Comparison of ENCODE assay signal across 15 cellular contexts in genomic region chr20:63884506-63885263, GRCh38. TPM values are rescaled to one million over a fixed set of nuclear protein-coding genes. Genes with fewer than 3 reads are reported as not detected.
DNase-seq lines count a peak whose midpoint lies in the region; ATAC-seq and TF ChIP-seq lines count a peak whose summit lies in the region.
"Had no signal": no experiment of that assay in that cellular context is flagged by ENCODE, and none has a peak within 500 bp of the region (broad histone marks: within the 10 kb centered on the region; RNA-seq: fewer than 3 reads in every experiment).

No MANE protein-coding gene starts in this region.

- peaks cover 1% of the 10 kb centered on the region for H3K27me3 Mint-ChIP-seq in activated T-helper 1 cell treated with anti-CD3 and anti-CD28 coated beads, Interleukin-12 subunit alpha, Interleukin-12 subunit beta, Interleukin-2, Interleukin-4 antibody, amounts not matched to agents 30 ng/mL and 10 ng/mL and 1 ng/mL, durations not matched to agents 14 hours and 24 hours and 36 hours (ENCODE audit: insufficient read depth)
- H3K27me3 Mint-ChIP-seq: activated CD4-positive, alpha-beta memory T cell treated with anti-CD3 and anti-CD28 coated beads for 36 hours had no signal

- no peak overlapping the region for H3K4me3 Mint-ChIP-seq in activated T-helper 1 cell treated with anti-CD3 and anti-CD28 coated beads, Interleukin-12 subunit alpha, Interleukin-12 subunit beta, Interleukin-2, Interleukin-4 antibody, amounts not matched to agents 30 ng/mL and 10 ng/mL and 1 ng/mL, durations not matched to agents 14 hours and 24 hours and 36 hours
- H3K4me3 Mint-ChIP-seq: activated CD4-positive, alpha-beta memory T cell treated with anti-CD3 and anti-CD28 coated beads for 36 hours had no signal

- DNase-seq in BE2C = peak; percentile 34
- DNase-seq in RWPE1 (ENCODE audit: low spot score) = no peak
- DNase-seq in left lobe of liver (ENCODE audit: low spot score) = peak; percentile 91
- DNase-seq in activated T-helper 1 cell treated with anti-CD3 and anti-CD28 coated beads, Interleukin-12 subunit alpha, Interleukin-12 subunit beta, Interleukin-2, Interleukin-4 antibody, amounts not matched to agents 30 ng/mL and 10 ng/mL and 1 ng/mL, durations not matched to agents 14 hours and 24 hours and 36 hours (ENCODE audit: low spot score) = no peak
- DNase-seq in cerebellum (ENCODE audit: low spot score) = no peak
- DNase-seq in brain microvascular endothelial cell = no peak
- DNase-seq: activated CD4-positive, alpha-beta memory T cell treated with anti-CD3 and anti-CD28 coated beads for 36 hours; activated naive CD4-positive, alpha-beta T cell treated with Interleukin-2 at 50 U/mL for 16 hours; cerebellar nuclear complex; DMS 273 treated with DMSO at 0.1 percent for 48 hours; NCI-H2081; NCI-H774; SHP77 had no signal

- no peaks in the 10 kb centered on the region for H3K4me1 Mint-ChIP-seq in activated T-helper 1 cell treated with anti-CD3 and anti-CD28 coated beads, Interleukin-12 subunit alpha, Interleukin-12 subunit beta, Interleukin-2, Interleukin-4 antibody, amounts not matched to agents 30 ng/mL and 10 ng/mL and 1 ng/mL, durations not matched to agents 14 hours and 24 hours and 36 hours (ENCODE audit: low read depth)

- TF ChIP-seq CTCF in BE2C (IDR thresholded peaks at IDR 0.05; ENCODE audit: low read depth, low read length) = no peak
- no peak for TF ChIP-seq CTCF in RWPE1 (conservative IDR thresholded peaks at IDR 0.05; ENCODE audit: low read depth)
- TF ChIP-seq CTCF in brain microvascular endothelial cell (IDR thresholded peaks at IDR 0.05; ENCODE audit: low read depth, low read length, missing control alignments) = no peak

- H3K27me3 ChIP-seq in BE2C (no peaks in the 10 kb centered on the region), brain microvascular endothelial cell (replicated peaks) (no peaks in the 10 kb centered on the region)

- in situ Hi-C loops in brain microvascular endothelial cell (cut with HindIII; ENCODE audit: low pct_ligation_motif_present, low sequenced_read_pairs) = loop anchor here (25.0 kb wide), 1 partner anchor 297 kb away; no protein-coding TSS in a partner anchor

- H3K36me3 Mint-ChIP-seq in activated T-helper 1 cell treated with anti-CD3 and anti-CD28 coated beads, Interleukin-12 subunit alpha, Interleukin-12 subunit beta, Interleukin-2, Interleukin-4 antibody, amounts not matched to agents 30 ng/mL and 10 ng/mL and 1 ng/mL, durations not matched to agents 14 hours and 24 hours and 36 hours (ENCODE audit: low read depth) = peaks cover 17% of the 10 kb centered on the region

- H3K9me3 Mint-ChIP-seq in activated T-helper 1 cell treated with anti-CD3 and anti-CD28 coated beads, Interleukin-12 subunit alpha, Interleukin-12 subunit beta, Interleukin-2, Interleukin-4 antibody, amounts not matched to agents 30 ng/mL and 10 ng/mL and 1 ng/mL, durations not matched to agents 14 hours and 24 hours and 36 hours = no peaks in the 10 kb centered on the region
- H3K9me3 Mint-ChIP-seq: activated CD4-positive, alpha-beta memory T cell treated with anti-CD3 and anti-CD28 coated beads for 36 hours had no signal

- CTCF ChIA-PET in RWPE1 (lab: Yijun Ruan, JAX) = interaction anchor here (0.5 to 1.3 kb wide), 6 partner anchors 10 to 89 kb away, joined by 3 to 6 read pairs (median 4); no protein-coding TSS in a partner anchor

- no peak overlapping the region for H3K27ac Mint-ChIP-seq in activated T-helper 1 cell treated with anti-CD3 and anti-CD28 coated beads, Interleukin-12 subunit alpha, Interleukin-12 subunit beta, Interleukin-2, Interleukin-4 antibody, amounts not matched to agents 30 ng/mL and 10 ng/mL and 1 ng/mL, durations not matched to agents 14 hours and 24 hours and 36 hours
- H3K27ac Mint-ChIP-seq: activated CD4-positive, alpha-beta memory T cell treated with anti-CD3 and anti-CD28 coated beads for 36 hours had no signal

- no peaks in the 10 kb centered on the region for H3K4me1 ChIP-seq in BE2C

- POLR2A ChIA-PET in RWPE1 (lab: Yijun Ruan, JAX; ENCODE audit: low non-redundant PET) = interaction anchor here (1.4 kb wide), 1 partner anchor 20 kb away, joined by 3 read pairs; the partner anchor contains the start of gene TPD52L2

- peak; percentile 92 for ATAC-seq in left lobe of liver

- intact Hi-C loops in activated T-helper 1 cell treated with anti-CD3 and anti-CD28 coated beads, Interleukin-12 subunit alpha, Interleukin-12 subunit beta, Interleukin-2, Interleukin-4 antibody, amounts not matched to agents 30 ng/mL and 10 ng/mL and 1 ng/mL, durations not matched to agents 14 hours and 24 hours and 36 hours (cut with micrococcal nuclease) = no loop called here

- H3K27ac ChIP-seq in RWPE1 = peak overlapping the region; percentile 51
- no peak overlapping the region for H3K27ac ChIP-seq in brain microvascular endothelial cell

- H3K9me3 ChIP-seq in BE2C = no peaks in the 10 kb centered on the region

- H3K36me3 ChIP-seq in BE2C (peaks cover 52% of the 10 kb centered on the region), brain microvascular endothelial cell (replicated peaks) (peaks cover 77% of the 10 kb centered on the region)

- H3K4me3 ChIP-seq in BE2C (ENCODE audit: low read depth, low read length) (no peak overlapping the region), brain microvascular endothelial cell (ENCODE audit: low read depth, low read length) (no peak overlapping the region)

RNA-seq across cellular contexts. Expression of gene DNAJC5, which starts 10.2 kb away (rescaled TPM):
- 67.9 TPM for polyA plus RNA-seq in BE2C (2012; ENCODE audit: insufficient read depth, insufficient read length, low read depth)
- 17.8 TPM for total RNA-seq in left lobe of liver
- total RNA-seq in activated T-helper 1 cell treated with anti-CD3 and anti-CD28 coated beads, Interleukin-12 subunit alpha, Interleukin-12 subunit beta, Interleukin-2, Interleukin-4 antibody, amounts not matched to agents 30 ng/mL and 10 ng/mL and 1 ng/mL, durations not matched to agents 14 hours and 24 hours and 36 hours = 47.5 and 48.2 TPM in 2 replicates
- 53.4 TPM for total RNA-seq in cerebellum

RNA-seq across cellular contexts. Expression of gene TPD52L2, which starts 19.6 kb away (rescaled TPM):
- polyA plus RNA-seq in BE2C (2012; ENCODE audit: insufficient read depth, insufficient read length, low read depth) = 173 TPM
- total RNA-seq in left lobe of liver (17.3 TPM), cerebellum (33.1 TPM)
- 65.9 and 73.2 TPM in 2 replicates for total RNA-seq in activated T-helper 1 cell treated with anti-CD3 and anti-CD28 coated beads, Interleukin-12 subunit alpha, Interleukin-12 subunit beta, Interleukin-2, Interleukin-4 antibody, amounts not matched to agents 30 ng/mL and 10 ng/mL and 1 ng/mL, durations not matched to agents 14 hours and 24 hours and 36 hours

RNA-seq across cellular contexts. Expression of gene ABHD16B, which starts 23.4 kb away (rescaled TPM):
- 9.8 TPM for polyA plus RNA-seq in BE2C (2012; ENCODE audit: insufficient read depth, insufficient read length, low read depth)
- total RNA-seq in left lobe of liver (not detected), cerebellum (not detected)
- not detected in 2 replicates for total RNA-seq in activated T-helper 1 cell treated with anti-CD3 and anti-CD28 coated beads, Interleukin-12 subunit alpha, Interleukin-12 subunit beta, Interleukin-2, Interleukin-4 antibody, amounts not matched to agents 30 ng/mL and 10 ng/mL and 1 ng/mL, durations not matched to agents 14 hours and 24 hours and 36 hours
- total RNA-seq: activated CD4-positive, alpha-beta memory T cell treated with anti-CD3 and anti-CD28 coated beads for 36 hours; mesenteric fat pad; osteocyte had no signal

RNA-seq across cellular contexts. Expression of gene ZBTB46, which starts 53.6 kb away (rescaled TPM):
- polyA plus RNA-seq in BE2C (2012; ENCODE audit: insufficient read depth, insufficient read length, low read depth) = 3.7 TPM
- total RNA-seq in left lobe of liver (4.7 TPM), cerebellum (20.3 TPM)
- 1.1 and 1.2 TPM in 2 replicates for total RNA-seq in activated T-helper 1 cell treated with anti-CD3 and anti-CD28 coated beads, Interleukin-12 subunit alpha, Interleukin-12 subunit beta, Interleukin-2, Interleukin-4 antibody, amounts not matched to agents 30 ng/mL and 10 ng/mL and 1 ng/mL, durations not matched to agents 14 hours and 24 hours and 36 hours

Comparison
In these comparisons a context has a peak if more than half of its experiments do, and no peak if none do; other contexts are left out.
1. DNase-seq: peak in BE2C (single experiment) and left lobe of liver (single experiment); none in RWPE1 (single experiment), activated T-helper 1 cell treated with anti-CD3 and anti-CD28 coated beads, Interleukin-12 subunit alpha, Interleukin-12 subunit beta, Interleukin-2, Interleukin-4 antibody, amounts not matched to agents 30 ng/mL and 10 ng/mL and 1 ng/mL, durations not matched to agents 14 hours and 24 hours and 36 hours (single experiment), cerebellum (single experiment) and brain microvascular endothelial cell (single experiment).